36 cellular contexts compared by ENCODE assay signal in the genomic region with DNA sequence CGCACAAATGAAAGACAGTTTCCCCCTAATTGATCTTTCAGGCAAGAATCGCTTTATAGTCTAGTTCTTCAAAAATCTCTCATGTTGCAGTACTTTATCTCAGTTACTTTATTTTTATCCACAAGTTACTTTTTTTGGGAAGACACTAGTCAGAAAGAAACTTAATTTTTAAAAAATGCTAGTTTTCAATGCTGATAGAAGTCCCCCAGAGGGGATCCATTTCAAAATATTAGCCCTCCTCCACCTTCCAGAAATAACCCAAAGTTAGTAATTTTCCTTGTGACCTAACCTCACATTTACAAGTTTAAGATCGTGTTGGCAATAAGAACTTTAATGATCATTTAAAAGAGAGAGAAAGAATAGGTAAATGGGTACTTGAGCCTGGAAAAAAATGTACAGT. TPM values are rescaled to one million over a fixed set of nuclear protein-coding genes. Genes with fewer than 3 reads are reported as not detected.
"Had no signal": no experiment of that assay in that cellular context is flagged by ENCODE, and none has a peak within 500 bp of the region (broad histone marks: within the 10 kb centered on the region; RNA-seq: fewer than 3 reads in every experiment).

No MANE protein-coding gene starts in this region.

- ATAC-seq: activated CD8-positive, alpha-beta memory T cell treated with anti-CD3 and anti-CD28 coated beads, Interleukin-2, amount 10 ng/mL, durations not matched to agents 7 days and 5 days; activated CD8-positive, alpha-beta T cell treated with anti-CD3 and anti-CD28 coated beads for 36 hours; activated naive CD4-positive, alpha-beta T cell treated with anti-CD3 and anti-CD28 coated beads, Interleukin-2, amount 50 U/mL, for 72 hours had no signal

- H3K27me3 Mint-ChIP-seq: activated B cell treated with CpG ODN at 0.5 μM for 24 hours; activated CD4-positive, alpha-beta memory T cell treated with anti-CD3 and anti-CD28 coated beads for 36 hours; activated CD4-positive, alpha-beta T cell treated with anti-CD3 and anti-CD28 coated beads, Interleukin-2, amount 10 ng/mL, durations not matched to agents 24 days and 14 days; activated CD8-positive, alpha-beta memory T cell treated with anti-CD3 and anti-CD28 coated beads, Interleukin-2, amount 10 ng/mL, durations not matched to agents 7 days and 5 days; activated CD8-positive, alpha-beta T cell treated with anti-CD3 and anti-CD28 coated beads for 36 hours; activated naive CD8-positive, alpha-beta T cell treated with anti-CD3 and anti-CD28 coated beads for 36 hours; activated T-cell treated with anti-CD3 and anti-CD28 coated beads, Interleukin-2, amount 50 U/mL, for 24 hours; brain; central memory CD8-positive, alpha-beta T cell had no signal

- H3K4me3 ChIP-seq: adrenal gland, ascending aorta, cardiac muscle cell had no signal

- H3K36me3 ChIP-seq: adrenal gland, ascending aorta, cardiac muscle cell had no signal

- DNase-seq: activated B cell treated with CpG ODN at 0.5 μM for 24 hours; activated CD4-positive, alpha-beta memory T cell treated with anti-CD3 and anti-CD28 coated beads for 36 hours; activated CD4-positive, alpha-beta T cell treated with anti-CD3 and anti-CD28 coated beads for 4 hours; activated CD4-positive, alpha-beta T cell treated with anti-CD3 and anti-CD28 coated beads, Interleukin-2, amount 10 ng/mL, durations not matched to agents 24 days and 14 days; activated CD4-positive, alpha-beta T cell treated with anti-CD3 and anti-CD28 coated beads, Interleukin-2, amount 50 U/mL, for 1 hour; activated CD4-positive, alpha-beta T cell treated with anti-CD3 and anti-CD28 coated beads, Interleukin-2, amount 50 U/mL, for 4 hours; activated CD4-positive, CD25-positive, alpha-beta regulatory T cell treated with anti-CD3 and anti-CD28 coated beads, Interleukin-2, amount 50 U/mL, for 72 hours; activated CD8-positive, alpha-beta memory T cell treated with anti-CD3 and anti-CD28 coated beads, Interleukin-2, amount 10 ng/mL, durations not matched to agents 7 days and 5 days; activated CD8-positive, alpha-beta memory T cell treated with anti-CD3 and anti-CD28 coated beads, Interleukin-2, amount 50 U/mL, for 48 hours; activated CD8-positive, alpha-beta T cell treated with anti-CD3 and anti-CD28 coated beads for 36 hours; activated effector memory CD4-positive, alpha-beta T cell treated with Interleukin-2 at 50 U/mL for 16 hours; activated gamma-delta T cell; activated naive CD4-positive, alpha-beta T cell treated with anti-CD3 and anti-CD28 coated beads, Interleukin-2, amount 50 U/mL, for 16 hours; activated naive CD4-positive, alpha-beta T cell treated with Interleukin-2 at 50 U/mL for 16 hours; activated naive CD8-positive, alpha-beta T cell treated with anti-CD3 and anti-CD28 coated beads for 36 hours; activated T-cell treated with anti-CD3 and anti-CD28 coated beads, Interleukin-2, amount 50 U/mL, for 24 hours; activated T-cell treated with anti-CD3 and anti-CD28 coated beads, Interleukin-2, amount 50 U/mL, for 48 hours; adrenal gland; amygdala; anterior cingulate cortex; caudate nucleus; cerebellar nuclear complex; T-helper 1 cell; T-helper 2 cell; T-helper 9 cell had no signal

- H3K4me3 Mint-ChIP-seq: activated B cell treated with CpG ODN at 0.5 μM for 24 hours; activated CD4-positive, alpha-beta memory T cell treated with anti-CD3 and anti-CD28 coated beads for 36 hours; activated CD4-positive, alpha-beta T cell treated with anti-CD3 and anti-CD28 coated beads, Interleukin-2, amount 10 ng/mL, durations not matched to agents 24 days and 14 days; activated CD8-positive, alpha-beta memory T cell treated with anti-CD3 and anti-CD28 coated beads, Interleukin-2, amount 10 ng/mL, durations not matched to agents 7 days and 5 days; activated CD8-positive, alpha-beta T cell treated with anti-CD3 and anti-CD28 coated beads for 36 hours; activated naive CD8-positive, alpha-beta T cell treated with anti-CD3 and anti-CD28 coated beads for 36 hours; activated T-cell treated with anti-CD3 and anti-CD28 coated beads, Interleukin-2, amount 50 U/mL, for 24 hours; brain; central memory CD8-positive, alpha-beta T cell; T-helper 1 cell treated with Interleukin-12 subunit alpha and Interleukin-12 subunit beta and Interleukin-4 antibody, amounts not matched to agents 30 μg/mL and 1 μg/mL, for 36 hours; T-helper 2 cell treated with Interferon-gamma antibody and Interleukin-4, amounts not matched to agents 5 μg/mL and 100 μg/mL, for 36 hours had no signal

- H3K4me1 ChIP-seq: ascending aorta had no signal

- FAIRE-seq: bronchial epithelial cell, TTC549 had no signal

- H3K9me3 ChIP-seq: adrenal gland, ascending aorta had no signal

- H3K27me3 ChIP-seq: adrenal gland, ascending aorta, cardiac muscle cell had no signal

- H3K4me1 Mint-ChIP-seq: activated B cell treated with CpG ODN at 0.5 μM for 24 hours; activated CD4-positive, alpha-beta T cell treated with anti-CD3 and anti-CD28 coated beads, Interleukin-2, amount 10 ng/mL, durations not matched to agents 24 days and 14 days; activated CD8-positive, alpha-beta memory T cell treated with anti-CD3 and anti-CD28 coated beads, Interleukin-2, amount 10 ng/mL, durations not matched to agents 7 days and 5 days; activated naive CD8-positive, alpha-beta T cell treated with anti-CD3 and anti-CD28 coated beads for 36 hours; central memory CD8-positive, alpha-beta T cell had no signal

- H3K9me3 Mint-ChIP-seq: activated B cell treated with CpG ODN at 0.5 μM for 24 hours; activated CD4-positive, alpha-beta memory T cell treated with anti-CD3 and anti-CD28 coated beads for 36 hours; activated CD8-positive, alpha-beta T cell treated with anti-CD3 and anti-CD28 coated beads for 36 hours; activated naive CD4-positive, alpha-beta T cell treated with anti-CD3 and anti-CD28 coated beads, Interleukin-2, amount 50 U/mL, for 72 hours; activated naive CD8-positive, alpha-beta T cell treated with anti-CD3 and anti-CD28 coated beads for 36 hours; activated T-cell treated with anti-CD3 and anti-CD28 coated beads, Interleukin-2, amount 50 U/mL, for 24 hours; activated T-helper 2 cell treated with anti-CD3 and anti-CD28 coated beads, Interferon-gamma antibody, Interleukin-2, Interleukin-4, amounts not matched to agents 10 μg/mL and 5 μg/mL and 100 μg/mL, durations not matched to agents 14 hours and 24 hours and 36 hours; brain; central memory CD8-positive, alpha-beta T cell; T-helper 2 cell treated with Interferon-gamma antibody and Interleukin-4, amounts not matched to agents 5 μg/mL and 100 μg/mL, for 36 hours had no signal

- H3K27ac Mint-ChIP-seq: activated B cell treated with CpG ODN at 0.5 μM for 24 hours; activated CD4-positive, alpha-beta memory T cell treated with anti-CD3 and anti-CD28 coated beads for 36 hours; activated CD4-positive, alpha-beta T cell treated with anti-CD3 and anti-CD28 coated beads, Interleukin-2, amount 10 ng/mL, durations not matched to agents 24 days and 14 days; activated CD8-positive, alpha-beta memory T cell treated with anti-CD3 and anti-CD28 coated beads, Interleukin-2, amount 10 ng/mL, durations not matched to agents 7 days and 5 days; activated CD8-positive, alpha-beta T cell treated with anti-CD3 and anti-CD28 coated beads for 36 hours; activated naive CD4-positive, alpha-beta T cell treated with anti-CD3 and anti-CD28 coated beads, Interleukin-2, amount 50 U/mL, for 72 hours; activated naive CD8-positive, alpha-beta T cell treated with anti-CD3 and anti-CD28 coated beads for 36 hours; activated T-cell treated with anti-CD3 and anti-CD28 coated beads, Interleukin-2, amount 50 U/mL, for 24 hours; activated T-helper 2 cell treated with anti-CD3 and anti-CD28 coated beads, Interferon-gamma antibody, Interleukin-2, Interleukin-4, amounts not matched to agents 10 μg/mL and 5 μg/mL and 100 μg/mL, durations not matched to agents 14 hours and 24 hours and 36 hours; brain; T-helper 1 cell treated with Interleukin-12 subunit alpha and Interleukin-12 subunit beta and Interleukin-4 antibody, amounts not matched to agents 30 μg/mL and 1 μg/mL, for 36 hours; T-helper 2 cell treated with Interferon-gamma antibody and Interleukin-4, amounts not matched to agents 5 μg/mL and 100 μg/mL, for 36 hours had no signal

- H3K27ac ChIP-seq: adrenal gland, ascending aorta, cardiac muscle cell, VCaP had no signal

RNA-seq across cellular contexts. Expression of a gene that starts 47.5 kb away (rescaled TPM):
- total RNA-seq: activated B cell treated with CpG ODN at 0.5 μM for 24 hours; activated CD4-positive, alpha-beta memory T cell treated with anti-CD3 and anti-CD28 coated beads for 36 hours; activated CD4-positive, alpha-beta T cell treated with anti-CD3 and anti-CD28 coated beads, Interleukin-2, amount 10 ng/mL, durations not matched to agents 24 days and 14 days; activated CD8-positive, alpha-beta T cell treated with anti-CD3 and anti-CD28 coated beads for 36 hours; activated naive CD8-positive, alpha-beta T cell treated with anti-CD3 and anti-CD28 coated beads for 36 hours; activated T-helper 2 cell treated with anti-CD3 and anti-CD28 coated beads, Interferon-gamma antibody, Interleukin-2, Interleukin-4, amounts not matched to agents 10 μg/mL and 5 μg/mL and 100 μg/mL, durations not matched to agents 14 hours and 24 hours and 36 hours; adrenal gland; ascending aorta; bronchial epithelial cell; cardiac muscle cell had no signal
